In the genomic region with DNA sequence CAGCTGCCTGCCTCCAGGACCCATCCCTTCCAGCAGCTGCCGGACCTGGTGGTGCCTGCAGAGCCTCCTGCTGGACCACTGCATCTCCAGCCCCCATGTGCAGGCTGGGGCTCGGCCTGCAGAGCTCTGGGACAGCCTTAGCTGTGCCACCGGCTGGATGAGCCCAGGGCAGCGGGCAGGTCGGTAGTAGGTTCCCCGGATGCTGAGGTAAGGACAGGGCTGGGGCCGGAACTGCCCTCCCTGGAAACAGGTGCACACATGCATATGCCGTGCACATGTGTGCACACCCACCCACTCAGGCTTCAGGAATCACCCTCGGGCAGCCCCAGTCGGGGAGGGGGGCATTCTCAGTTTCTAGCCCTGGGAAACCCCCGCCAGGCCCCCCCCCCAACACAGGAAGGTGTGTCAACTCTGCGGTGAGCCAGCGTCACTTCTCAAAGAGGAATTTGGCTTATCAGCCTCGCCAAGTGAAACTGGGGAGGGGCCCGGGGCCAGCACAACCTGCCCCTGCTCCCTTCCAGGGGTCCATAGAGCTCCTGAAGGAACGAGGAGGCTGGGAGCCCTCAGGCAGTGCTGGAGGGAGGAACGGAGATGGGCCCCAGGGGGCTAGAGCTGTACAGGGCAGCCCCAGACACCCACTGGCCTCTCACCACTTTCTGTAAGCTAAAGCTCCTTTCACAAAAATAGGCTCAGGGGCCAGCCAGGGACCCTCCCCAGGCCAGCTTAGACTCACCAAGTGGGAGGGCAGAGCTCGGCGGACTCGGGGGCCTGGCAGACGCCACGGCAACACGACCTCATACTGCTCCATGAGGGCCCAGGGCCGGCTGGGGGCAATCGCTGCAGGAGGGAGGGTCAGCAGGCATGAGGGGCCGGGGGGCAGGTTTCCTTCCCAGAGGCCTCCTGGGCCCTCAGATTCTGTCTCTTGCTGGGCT, we compare ENCODE assay signal across 1 cellular context.
TF ChIP-seq lines count a peak whose summit lies in the region.

No MANE protein-coding gene starts in this region.

TF ChIP-seq in SK-N-SH treated with all-trans-retinoic acid at 6 μM for 48 hours, 23 proteins besides CTCF, POLR2A, EP300 and RAD21 (continued from another document):
- TF ChIP-seq, protein P1, sequence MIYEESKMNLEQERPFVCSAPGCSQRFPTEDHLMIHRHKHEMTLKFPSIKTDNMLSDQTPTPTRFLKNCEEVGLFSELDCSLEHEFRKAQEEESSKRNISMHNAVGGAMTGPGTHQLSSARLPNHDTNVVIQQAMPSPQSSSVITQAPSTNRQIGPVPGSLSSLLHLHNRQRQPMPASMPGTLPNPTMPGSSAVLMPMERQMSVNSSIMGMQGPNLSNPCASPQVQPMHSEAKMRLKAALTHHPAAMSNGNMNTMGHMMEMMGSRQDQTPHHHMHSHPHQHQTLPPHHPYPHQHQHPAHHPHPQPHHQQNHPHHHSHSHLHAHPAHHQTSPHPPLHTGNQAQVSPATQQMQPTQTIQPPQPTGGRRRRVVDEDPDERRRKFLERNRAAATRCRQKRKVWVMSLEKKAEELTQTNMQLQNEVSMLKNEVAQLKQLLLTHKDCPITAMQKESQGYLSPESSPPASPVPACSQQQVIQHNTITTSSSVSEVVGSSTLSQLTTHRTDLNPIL (CRISPR knock-in tag; IDR thresholded peaks at IDR 0.05; ENCODE audit: low read depth) = no peak
